ENCODE assay signal across 19 cellular contexts in the genomic region with DNA sequence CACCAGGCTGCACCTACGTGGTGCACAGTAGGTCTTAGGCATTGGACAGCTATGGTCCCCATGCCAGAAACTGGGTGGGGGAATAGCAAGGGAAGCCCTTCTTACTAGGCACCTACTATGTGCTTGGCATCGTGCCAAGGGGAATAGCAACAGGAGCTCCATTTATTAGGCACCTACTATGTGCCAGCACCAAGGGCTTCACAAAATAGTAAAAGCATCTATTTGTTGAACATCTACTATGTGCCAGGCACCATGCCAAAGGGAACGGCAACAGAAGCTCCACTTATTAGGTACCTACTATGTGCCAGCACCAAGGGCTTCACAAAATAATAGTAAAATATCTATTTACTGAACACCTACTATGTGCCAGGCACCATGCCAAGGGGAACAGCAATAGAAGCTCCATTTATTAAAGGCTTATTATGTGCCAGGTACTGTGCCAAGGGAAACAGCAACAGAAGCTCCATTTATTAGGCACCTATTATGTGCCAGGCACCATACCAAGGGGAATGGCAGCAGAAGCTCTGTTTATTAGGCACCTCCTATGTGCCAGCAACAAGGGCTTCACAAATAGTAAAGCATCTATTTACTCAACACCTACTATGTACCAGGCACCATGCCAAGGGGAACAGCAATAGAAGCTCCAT.
"Had no signal": no experiment of that assay in that cellular context is flagged by ENCODE, and none has a peak within 500 bp of the region (broad histone marks: within the 10 kb centered on the region; RNA-seq: fewer than 3 reads in every experiment).

No MANE protein-coding gene starts in this region.

- DNase-seq: activated CD4-positive, alpha-beta T cell treated with anti-CD3 and anti-CD28 coated beads, Interleukin-2, amount 10 ng/mL, durations not matched to agents 7 days and 5 days; activated CD8-positive, alpha-beta T cell treated with anti-CD3 and anti-CD28 coated beads, Interleukin-2, amount 10 ng/mL, durations not matched to agents 7 days and 5 days; activated naive CD4-positive, alpha-beta T cell treated with anti-CD3 and anti-CD28 coated beads, Interleukin-2, amount 10 ng/mL, durations not matched to agents 7 days and 5 days; activated naive CD8-positive, alpha-beta T cell treated with anti-CD3 and anti-CD28 coated beads, Interleukin-2, amount 50 U/mL, for 24 hours; activated T-cell treated with anti-CD3 and anti-CD28 coated beads, Interleukin-2, amount 50 U/mL, for 24 hours; aorta; cerebellar nuclear complex; cortex of kidney; effector CD4-positive, alpha-beta T cell; naive B cell; retina; stimulated activated CD4-positive, alpha-beta T cell treated with anti-CD3 and anti-CD28 coated beads, Interleukin-12 subunit alpha, Interleukin-12 subunit beta, amount 100 ng/mL, for 4 hours; stimulated activated CD4-positive, alpha-beta T cell treated with anti-CD3 and anti-CD28 coated beads, Interleukin-1b, Interleukin-23, amount 100 ng/mL, for 48 hours; stimulated activated CD8-positive, alpha-beta memory T cell treated with anti-CD3 and anti-CD28 coated beads, Interleukin-4, amount 100 ng/mL, for 48 hours; stimulated activated naive CD8-positive, alpha-beta T cell treated with anti-CD3 and anti-CD28 coated beads, Interleukin-15, Interleukin-2, amounts not matched to agents 100 U/mL and 50 U/mL, for 24 hours; T1000 had no signal

- ATAC-seq: activated CD4-positive, CD25-positive, alpha-beta regulatory T cell treated with anti-CD3 and anti-CD28 coated beads, Interleukin-2, amount 50 U/mL, for 24 hours; activated CD8-positive, alpha-beta T cell treated with anti-CD3 and anti-CD28 coated beads, Interleukin-2, amount 10 ng/mL, durations not matched to agents 7 days and 5 days; activated naive CD8-positive, alpha-beta T cell treated with anti-CD3 and anti-CD28 coated beads, Interleukin-2, amount 50 U/mL, for 24 hours; esophagus mucosa; stimulated activated naive CD8-positive, alpha-beta T cell treated with anti-CD3 and anti-CD28 coated beads, Interleukin-15, Interleukin-2, amounts not matched to agents 100 U/mL and 50 U/mL, for 24 hours had no signal

- H3K27me3 ChIP-seq: tibial nerve had no signal

- H3K27ac ChIP-seq: tibial nerve had no signal

- H3K4me3 ChIP-seq: tibial nerve had no signal
